ENCODE assay signal across 2 cellular contexts in genomic region chr17:40467281-40467867, GRCh38.
TF ChIP-seq lines count a peak whose summit lies in the region.

No MANE protein-coding gene starts in this region.

TF ChIP-seq in HEK293, 187 proteins besides CTCF, POLR2A, EP300 and RAD21:
- TF ChIP-seq ZNF26 (tag by site-specific recombination; IDR thresholded peaks at IDR 0.05): no peak
- peak; percentile 87 for TF ChIP-seq ZNF623 (tag by site-specific recombination; IDR thresholded peaks at IDR 0.05)

TF ChIP-seq in K562, 482 proteins besides CTCF, POLR2A, EP300 and RAD21:
- TF ChIP-seq ZNF586 (CRISPR knock-in tag; conservative IDR thresholded peaks at IDR 0.05) (no peak), BCOR (IDR thresholded peaks at IDR 0.05) (peak; percentile 30; the same call in 1 of the 2 replicates), PCBP1 (IDR thresholded peaks at IDR 0.05; ENCODE audit: low read depth, low read length, poor library complexity, severe bottlenecking) (no peak), RBM25 (IDR thresholded peaks at IDR 0.05; ENCODE audit: low read depth, low read length, severe bottlenecking) (peak; percentile 39), ZFP36 (IDR thresholded peaks at IDR 0.05; ENCODE audit: low read depth, low read length, partially characterized antibody) (peak; percentile 87), CBX5 (IDR thresholded peaks at IDR 0.05; ENCODE audit: borderline replicate concordance, low read depth) (no peak)
TF ChIP-seq in K562: peak in this region for 3.
